30 cellular contexts compared by ENCODE assay signal in genomic region chr1:230589951-230590350, GRCh38.
"Had no signal": no experiment of that assay in that cellular context is flagged by ENCODE, and none has a peak within 500 bp of the region (broad histone marks: within the 10 kb centered on the region; RNA-seq: fewer than 3 reads in every experiment).

No MANE protein-coding gene starts in this region.

- H3K9me3 ChIP-seq: adrenal gland had no signal

- H3K27ac ChIP-seq: adrenal gland, PC-9, VCaP had no signal

- H2AFZ ChIP-seq: PC-9 had no signal

- H3K27me3 ChIP-seq: adrenal gland had no signal

- H3K4me2 ChIP-seq: PC-9 had no signal

- H3K36me3 ChIP-seq: adrenal gland had no signal

- H3K4me3 ChIP-seq: adrenal gland, PC-9 had no signal

- DNase-seq: activated B cell treated with CpG ODN at 0.5 μM for 24 hours; activated CD4-positive, alpha-beta memory T cell treated with anti-CD3 and anti-CD28 coated beads for 36 hours; activated CD4-positive, alpha-beta T cell treated with anti-CD3 and anti-CD28 coated beads for 4 hours; activated CD4-positive, alpha-beta T cell treated with anti-CD3 and anti-CD28 coated beads, Interleukin-2, amount 50 U/mL, for 1 hour; activated CD4-positive, CD25-positive, alpha-beta regulatory T cell treated with anti-CD3 and anti-CD28 coated beads, Interleukin-2, amount 50 U/mL, for 72 hours; activated CD8-positive, alpha-beta memory T cell treated with anti-CD3 and anti-CD28 coated beads, Interleukin-2, amount 50 U/mL, for 4 hours; activated gamma-delta T cell treated with Interleukin-2 at 50 U/mL for 16 hours; activated naive CD4-positive, alpha-beta T cell treated with anti-CD3 and anti-CD28 coated beads for 36 hours; activated T-cell treated with anti-CD3 and anti-CD28 coated beads for 4 hours; activated T-cell treated with anti-CD3 and anti-CD28 coated beads, Interleukin-2, amount 50 U/mL, for 4 hours; adrenal gland; caudate nucleus; cerebellar nuclear complex; Karpas-422; KBM-7; NCI-H1105; NCI-H1417 treated with DMSO at 0.1 percent for 48 hours; NCI-H1694 treated with DMSO at 0.1 percent for 48 hours; NCI-H2029; NCI-H2227 treated with DMSO at 0.1 percent for 48 hours; NCI-H446; NCI-H510A treated with DMSO at 0.1 percent for 48 hours; PC-9; Right ventricle myocardium superior; SW 1271; T-helper 1 cell; T-helper 2 cell; T-helper 9 cell had no signal

- ATAC-seq: activated naive CD4-positive, alpha-beta T cell treated with anti-CD3 and anti-CD28 coated beads, Interleukin-2, amount 50 U/mL, for 72 hours; activated T-cell treated with anti-CD3 and anti-CD28 coated beads, Interleukin-2, amount 50 U/mL, for 4 hours had no signal
